8 cellular contexts compared by ENCODE assay signal in genomic region chr1:24364975-24365678, GRCh38. TPM values are rescaled to one million over a fixed set of nuclear protein-coding genes. Genes with fewer than 3 reads are reported as not detected.
DNase-seq lines count a peak whose midpoint lies in the region; ATAC-seq and TF ChIP-seq lines count a peak whose summit lies in the region.

No MANE protein-coding gene starts in this region.

- TF ChIP-seq CTCF in HFF-Myc (IDR thresholded peaks at IDR 0.05; ENCODE audit: low read depth, low read length, missing control alignments), result no peak
- TF ChIP-seq CTCF in esophagus squamous epithelium (IDR thresholded peaks at IDR 0.05), result no peak
- TF ChIP-seq CTCF in ovary (IDR thresholded peaks at IDR 0.05), result no peak

- H3K4me3 ChIP-seq in HFF-Myc (replicated peaks; ENCODE audit: low read depth, low read length) (no peak overlapping the region), SK-N-MC (no peak overlapping the region), esophagus squamous epithelium (no peak overlapping the region), ovary (no peak overlapping the region)

- 39% methylated on average over 10 to 11 of the region's 11 CpGs for WGBS in esophagus squamous epithelium, 2 donors
- WGBS in ovary, 3 donors, result 78 to 85% (median 84%) methylated on average over 11 of the region's 11 CpGs

- no peak overlapping the region for H3K9ac ChIP-seq in SK-N-MC (ENCODE audit: insufficient read length)

- no peaks in the 10 kb centered on the region for H3K9me3 ChIP-seq in SK-N-MC (ENCODE audit: low read depth, low read length)
- H3K9me3 ChIP-seq in esophagus squamous epithelium, result no peaks in the 10 kb centered on the region
- H3K9me3 ChIP-seq in ovary, result no peaks in the 10 kb centered on the region

- no peak for TF ChIP-seq EP300 in ovary (IDR thresholded peaks at IDR 0.05)

- peaks cover 20 to 84% (median 39%) of the 10 kb centered on the region in 3 donors for H3K4me1 ChIP-seq in esophagus squamous epithelium
- H3K4me1 ChIP-seq in ovary (ENCODE audit: insufficient read depth), result no peaks in the 10 kb centered on the region

- H3K27me3 ChIP-seq in esophagus squamous epithelium, result no peaks in the 10 kb centered on the region
- H3K27me3 ChIP-seq in ovary, result no peaks in the 10 kb centered on the region

- DNase-seq in GM04503 (ENCODE audit: low read depth) (peak; percentile 71), HFF-Myc (ENCODE audit: extremely low read depth, low read depth) (peak; percentile 60), SK-N-MC (ENCODE audit: low read depth, low spot score) (peak; percentile 58), esophagus squamous epithelium (lab: John Stamatoyannopoulos, UW) (no peak), stromal cell of bone marrow (ENCODE audit: low read depth) (peak; percentile 95), ovary (no peak)

- ATAC-seq in GM19397 (IDR thresholded peaks at IDR 0.05; ENCODE audit: unreplicated experiment), result no peak
- ATAC-seq in HG02588 (IDR thresholded peaks at IDR 0.05; ENCODE audit: unreplicated experiment), result no peak

- TF ChIP-seq POLR2A in esophagus squamous epithelium (IDR thresholded peaks at IDR 0.05), result peak in 1 of 4 donors; percentile 14
- TF ChIP-seq POLR2A in ovary (IDR thresholded peaks at IDR 0.05), result no peak

- intact Hi-C loops in esophagus squamous epithelium (cut with DNase I), result no loop called here
- intact Hi-C loops in ovary (cut with DNase I), result no loop called here

- no peak overlapping the region for H3K27ac ChIP-seq in SK-N-MC
- H3K27ac ChIP-seq in esophagus squamous epithelium, result peak overlapping the region; percentile 83 to 92 (median 87)
- no peak overlapping the region for H3K27ac ChIP-seq in ovary

- no peaks in the 10 kb centered on the region for H3K36me3 ChIP-seq in SK-N-MC (ENCODE audit: insufficient read depth, low read length)
- H3K36me3 ChIP-seq in esophagus squamous epithelium, result peaks cover 0 to 17% (median 0%) of the 10 kb centered on the region in 3 donors
- H3K36me3 ChIP-seq in ovary, result no peaks in the 10 kb centered on the region

RNA-seq across cellular contexts. Expression of gene GRHL3, which starts 46.0 kb away (rescaled TPM):
- 100 to 1,000 TPM in 2 of 4 donors, 10 to 100 TPM in 2; 77.6 to 179 (median 115) TPM for total RNA-seq in esophagus squamous epithelium
- 1 to 10 TPM in 1 of 7 donors, under 1 TPM in 2, not detected in 4; 0.15 to 1.6 (median 0.48) TPM for total RNA-seq in ovary
- not detected for polyA plus RNA-seq in ovary

RNA-seq across cellular contexts. Expression of gene STPG1, which starts 48.5 kb away (rescaled TPM):
- total RNA-seq in esophagus squamous epithelium, result 1 to 10 TPM; 2.6 to 6.9 (median 5.6) TPM
- 10 to 100 TPM in 1 of 7 donors, 1 to 10 TPM in 6; 5.4 to 12.6 (median 7.3) TPM for total RNA-seq in ovary
- polyA plus RNA-seq in ovary, result 1 to 10 TPM; 4.5 to 9.0 TPM

RNA-seq across cellular contexts. Expression of gene NIPAL3, which starts 50.5 kb away (rescaled TPM):
- total RNA-seq in esophagus squamous epithelium, result 10 to 100 TPM; 25.0 to 36.5 (median 31.3) TPM
- total RNA-seq in ovary, result 10 to 100 TPM in 6 of 7 donors, 1 to 10 TPM in 1; 8.2 to 22.3 (median 13.1) TPM
- 10 to 100 TPM in 1 of 2 donors, 1 to 10 TPM in 1; 4.4 to 18.3 TPM for polyA plus RNA-seq in ovary

Comparison
In these comparisons a context has a peak if more than half of its experiments do, and no peak if none do; other contexts are left out.
1. DNase-seq: peak in GM04503 (single experiment), HFF-Myc (single experiment), SK-N-MC (single experiment) and stromal cell of bone marrow (single experiment); none in esophagus squamous epithelium (single experiment) and ovary (0 of 5).
2. H3K27ac ChIP-seq: peak in esophagus squamous epithelium (4 of 4); none in SK-N-MC (single experiment) and ovary (0 of 2).
3. RNA of gene GRHL3, which starts 46.0 kb away (total RNA-seq): 77.6 to 179 TPM in esophagus squamous epithelium; 0.15 to 1.6 TPM in ovary; every median in the first group is over 10 times any median in the second.